ENCODE assay signal across 1 cellular context in genomic region chr12:65656904-65657351, GRCh38.
TF ChIP-seq lines count a peak whose summit lies in the region.

No MANE protein-coding gene starts in this region.

TF ChIP-seq in IMR-90, 13 proteins besides CTCF, POLR2A, EP300 and RAD21 (continued from another document):
- TF ChIP-seq ELK1 (IDR thresholded peaks at IDR 0.05; ENCODE audit: borderline replicate concordance, low read depth, low read length) (no peak), SMC3 (IDR thresholded peaks at IDR 0.05; ENCODE audit: low read depth, low read length) (peak; percentile 8; the same call in 1 of the 2 replicates), FOS (IDR thresholded peaks at IDR 0.05; ENCODE audit: low read depth, low read length) (peak; percentile 97), BHLHE40 (IDR thresholded peaks at IDR 0.05; ENCODE audit: low read depth, low read length) (peak; percentile 63)
